Comparison of ENCODE assay signal across 8 cellular contexts in genomic region chr7:26664735-26665420, GRCh38.
A peak's percentile ranks its signal among the peaks of the same experiment; 100 is the strongest.
DNase-seq lines count a peak whose midpoint lies in the region; ATAC-seq and TF ChIP-seq lines count a peak whose summit lies in the region.

No MANE protein-coding gene starts in this region.

- no peak overlapping the region for H3K27ac ChIP-seq in CD4-positive, alpha-beta T cell (ENCODE audit: low read depth, low read length)
- no peak overlapping the region for H3K27ac ChIP-seq in right lobe of liver

- H3K4me3 Mint-ChIP-seq in CD4-positive, alpha-beta T cell = peak overlapping the region; percentile 75
- peak overlapping the region; percentile 25 for H3K4me3 Mint-ChIP-seq in activated CD8-positive, alpha-beta T cell treated with anti-CD3 and anti-CD28 coated beads, Interleukin-2, amount 10 ng/mL, durations not matched to agents 7 days and 5 days

- H3K9me3 ChIP-seq in CD4-positive, alpha-beta T cell (ENCODE audit: control insufficient read depth, low read length) = no peaks in the 10 kb centered on the region
- H3K9me3 ChIP-seq in right lobe of liver = no peaks in the 10 kb centered on the region

- in situ Hi-C loops in GM13977 (cut with MboI; ENCODE audit: low pct_unique_long_range_greater_than_20kb, low sequenced_read_pairs, unreplicated experiment) = loop anchor here (25.0 kb wide), 2 partner anchors 578 to 778 kb away; no protein-coding TSS in a partner anchor

- peaks cover 14% of the 10 kb centered on the region for H3K27me3 Mint-ChIP-seq in CD4-positive, alpha-beta T cell
- H3K27me3 Mint-ChIP-seq in activated CD8-positive, alpha-beta T cell treated with anti-CD3 and anti-CD28 coated beads, Interleukin-2, amount 10 ng/mL, durations not matched to agents 7 days and 5 days (ENCODE audit: low read depth) = peaks cover 23% of the 10 kb centered on the region

- H3K36me3 ChIP-seq in right lobe of liver = no peaks in the 10 kb centered on the region

- H3K36me3 Mint-ChIP-seq in CD4-positive, alpha-beta T cell (ENCODE audit: low read depth) = no peaks in the 10 kb centered on the region
- no peaks in the 10 kb centered on the region for H3K36me3 Mint-ChIP-seq in activated CD8-positive, alpha-beta T cell treated with anti-CD3 and anti-CD28 coated beads, Interleukin-2, amount 10 ng/mL, durations not matched to agents 7 days and 5 days (ENCODE audit: low read depth)

- ATAC-seq in CD4-positive, alpha-beta T cell (ENCODE audit: poor library complexity) = peak; percentile 89
- ATAC-seq in HG02623 (IDR thresholded peaks at IDR 0.05; ENCODE audit: unreplicated experiment) = peak; percentile 46
- peak; percentile 81 for ATAC-seq in activated CD8-positive, alpha-beta T cell treated with anti-CD3 and anti-CD28 coated beads, Interleukin-2, amount 10 ng/mL, durations not matched to agents 7 days and 5 days
- ATAC-seq in right lobe of liver = peak; percentile 80 to 85 (median 82)
- ATAC-seq in HG03139 (IDR thresholded peaks at IDR 0.05; ENCODE audit: unreplicated experiment) = no peak

- TF ChIP-seq CTCF in CD4-positive, alpha-beta T cell (IDR thresholded peaks at IDR 0.05) = no peak
- TF ChIP-seq CTCF in right lobe of liver (IDR thresholded peaks at IDR 0.05) = no peak
- no peak for TF ChIP-seq CTCF in GM13977 (IDR thresholded peaks at IDR 0.05; ENCODE audit: extremely low read depth, insufficient read depth, missing control alignments)

- no peaks in the 10 kb centered on the region for H3K4me1 ChIP-seq in right lobe of liver

- H3K4me1 Mint-ChIP-seq in CD4-positive, alpha-beta T cell (ENCODE audit: low read depth) = peaks cover 19% of the 10 kb centered on the region
- H3K4me1 Mint-ChIP-seq in activated CD8-positive, alpha-beta T cell treated with anti-CD3 and anti-CD28 coated beads, Interleukin-2, amount 10 ng/mL, durations not matched to agents 7 days and 5 days (ENCODE audit: low read depth) = peaks cover 12% of the 10 kb centered on the region

- intact Hi-C loops in CD4-positive, alpha-beta T cell (cut with DNase I, micrococcal nuclease) = loop anchor here (5.0 to 10.0 kb wide), 6 partner anchors 160 to 1197 kb away; partner anchors contain the start of genes CBX3 (in 1 of the 2) and HNRNPA2B1 (in 1 of the 2)
- intact Hi-C loops in right lobe of liver (cut with DNase I) = loop anchor here in 1 of 2 donors (10.0 kb wide), 1 partner anchor 290 kb away; no protein-coding TSS in a partner anchor

- no peak for TF ChIP-seq POLR2A in right lobe of liver (IDR thresholded peaks at IDR 0.05)

- WGBS in right lobe of liver (ENCODE audit: insufficient coverage, low coverage, low lambda C conversion rate, missing lambda C conversion rate) = 20% methylated on average over 5 of the region's 5 CpGs

- peak in 4 of 10 experiments; percentile 6 to 20 (median 18) for DNase-seq in CD4-positive, alpha-beta T cell
- DNase-seq in activated CD8-positive, alpha-beta T cell treated with anti-CD3 and anti-CD28 coated beads, Interleukin-2, amount 10 ng/mL, durations not matched to agents 7 days and 5 days = peak; percentile 52
- DNase-seq in right lobe of liver = peak in 1 of 3 donors; percentile 33
- no peak for DNase-seq in 8988T
- no peak for DNase-seq in NCI-H2171 treated with DMSO at 0.1 percent for 48 hours (lab: John Stamatoyannopoulos, UW)
- DNase-seq in GM13977 (ENCODE audit: low spot score) = no peak

- H3K4me3 ChIP-seq in right lobe of liver = no peak overlapping the region

- CTCF ChIA-PET in CD4-positive, alpha-beta T cell (lab: Charles Lee) = interaction anchor here (0.7 to 1.5 kb wide), 5 partner anchors 9 to 772 kb away, joined by 3 to 5 read pairs (median 3); no protein-coding TSS in a partner anchor
- CTCF ChIA-PET in activated CD8-positive, alpha-beta T cell treated with anti-CD3 and anti-CD28 coated beads, Interleukin-2, amount 10 ng/mL, durations not matched to agents 7 days and 5 days (lab: Charles Lee) = interaction anchor here (1.1 to 1.7 kb wide), 4 partner anchors 15 to 772 kb away, joined by 5 to 6 read pairs (median 5); no protein-coding TSS in a partner anchor

- H3K27ac Mint-ChIP-seq in CD4-positive, alpha-beta T cell = peak overlapping the region; percentile 0
- H3K27ac Mint-ChIP-seq in activated CD8-positive, alpha-beta T cell treated with anti-CD3 and anti-CD28 coated beads, Interleukin-2, amount 10 ng/mL, durations not matched to agents 7 days and 5 days = no peak overlapping the region

- H3K27me3 ChIP-seq in CD4-positive, alpha-beta T cell (ENCODE audit: control insufficient read depth, insufficient read depth, low read length) = no peaks in the 10 kb centered on the region
- no peaks in the 10 kb centered on the region for H3K27me3 ChIP-seq in right lobe of liver

- no peaks in the 10 kb centered on the region for H3K9me3 Mint-ChIP-seq in CD4-positive, alpha-beta T cell
- H3K9me3 Mint-ChIP-seq in activated CD8-positive, alpha-beta T cell treated with anti-CD3 and anti-CD28 coated beads, Interleukin-2, amount 10 ng/mL, durations not matched to agents 7 days and 5 days (ENCODE audit: insufficient read depth) = no peaks in the 10 kb centered on the region

- POLR2A ChIA-PET in CD4-positive, alpha-beta T cell (lab: Charles Lee) = interaction anchor here (0.7 to 2.0 kb wide), 5 partner anchors 11 to 772 kb away, joined by 3 to 9 read pairs (median 4); no protein-coding TSS in a partner anchor
- POLR2A ChIA-PET in activated CD8-positive, alpha-beta T cell treated with anti-CD3 and anti-CD28 coated beads, Interleukin-2, amount 10 ng/mL, durations not matched to agents 7 days and 5 days (lab: Charles Lee) = no interaction called here
